In the genomic region with DNA sequence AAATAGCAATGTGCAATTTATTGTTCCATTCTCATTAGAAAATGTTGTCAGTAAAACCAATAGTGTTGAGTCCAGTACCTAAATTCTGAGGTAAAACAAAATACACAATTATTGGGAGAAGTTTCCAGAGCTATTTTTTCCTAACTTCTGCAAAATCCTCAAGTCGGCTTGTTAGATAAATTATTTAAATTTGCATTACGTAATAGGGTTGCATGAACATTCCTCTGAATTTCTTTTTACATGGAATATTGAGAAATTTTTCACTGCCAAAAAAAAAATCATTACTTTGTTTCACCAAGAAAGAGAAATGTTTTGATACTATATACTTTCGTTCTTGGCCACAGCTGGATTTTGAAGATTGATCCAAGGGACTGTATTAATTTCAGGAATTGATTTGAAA, we compare ENCODE assay signal across 1 cellular context.
TF ChIP-seq lines count a peak whose summit lies in the region.

No MANE protein-coding gene starts in this region.

TF ChIP-seq in K562, 482 proteins besides CTCF, POLR2A, EP300 and RAD21 (continued from another document):
- TF ChIP-seq, protein P1, sequence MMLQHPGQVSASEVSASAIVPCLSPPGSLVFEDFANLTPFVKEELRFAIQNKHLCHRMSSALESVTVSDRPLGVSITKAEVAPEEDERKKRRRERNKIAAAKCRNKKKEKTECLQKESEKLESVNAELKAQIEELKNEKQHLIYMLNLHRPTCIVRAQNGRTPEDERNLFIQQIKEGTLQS (IDR thresholded peaks at IDR 0.05), result 0 out of 2 replicates have a peak, but pooled peaks have one; percentile 14
- TF ChIP-seq, protein P1 (CRISPR knock-in tag; conservative IDR thresholded peaks at IDR 0.05), result no peak
- TF ChIP-seq HIVEP1 (CRISPR knock-in tag; IDR thresholded peaks at IDR 0.05) (no peak), IRF2 (CRISPR knock-in tag; IDR thresholded peaks at IDR 0.05) (no peak), CEBPG (CRISPR knock-in tag; IDR thresholded peaks at IDR 0.05) (no peak), CEBPG (tag; conservative IDR thresholded peaks at IDR 0.05 in 1 of 2, IDR thresholded peaks at IDR 0.05 in 1 of 2) (peak; percentile 69 to 86), RAD51 (IDR thresholded peaks at IDR 0.05; ENCODE audit: borderline replicate concordance, low read depth) (no peak), ATF7 (IDR thresholded peaks at IDR 0.05) (0 out of 2 replicates have a peak, but pooled peaks have one; percentile 33), ZNF717 (CRISPR knock-in tag; IDR thresholded peaks at IDR 0.05) (no peak), BDP1 (IDR thresholded peaks at IDR 0.05; ENCODE audit: insufficient read depth, insufficient read length) (no peak)
